18 cellular contexts compared by ENCODE assay signal in the genomic region with DNA sequence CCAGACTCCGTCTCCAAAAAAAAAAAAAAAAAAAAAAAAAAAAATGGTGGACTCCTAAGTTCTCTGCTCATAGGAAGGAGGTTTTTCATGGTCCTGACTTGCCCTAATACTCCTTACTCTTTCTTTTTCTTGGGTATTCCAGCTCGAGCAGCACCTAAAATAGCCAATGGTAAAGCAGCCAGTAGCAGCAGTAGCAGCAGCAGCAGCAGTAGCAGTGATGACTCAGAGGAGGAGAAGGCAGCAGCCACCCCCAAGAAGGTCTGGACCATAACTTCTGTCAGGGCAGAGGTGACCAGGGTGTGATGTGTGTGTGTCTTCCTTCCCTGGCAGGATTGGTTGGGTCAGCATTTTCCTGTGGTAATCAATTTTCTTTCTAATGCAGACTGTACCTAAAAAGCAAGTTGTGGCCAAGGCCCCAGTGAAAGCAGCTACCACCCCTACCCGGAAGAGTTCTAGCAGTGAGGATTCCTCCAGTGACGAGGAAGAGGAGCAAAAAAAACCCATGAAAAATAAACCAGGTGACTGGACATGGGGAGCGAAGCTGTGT. TPM values are rescaled to one million over a fixed set of nuclear protein-coding genes. Genes with fewer than 3 reads are reported as not detected.
DNase-seq lines count a peak whose midpoint lies in the region; ATAC-seq and TF ChIP-seq lines count a peak whose summit lies in the region.
"Had no signal": no experiment of that assay in that cellular context is flagged by ENCODE, and none has a peak within 500 bp of the region (broad histone marks: within the 10 kb centered on the region; RNA-seq: fewer than 3 reads in every experiment).

No MANE protein-coding gene starts in this region.

- TF ChIP-seq CTCF in HEK293 (tag by site-specific recombination; IDR thresholded peaks at IDR 0.05), result no peak

- peaks cover 84% of the 10 kb centered on the region for H3K36me3 Mint-ChIP-seq in activated CD4-positive, alpha-beta memory T cell treated with anti-CD3 and anti-CD28 coated beads for 36 hours
- H3K36me3 Mint-ChIP-seq in activated CD4-positive, alpha-beta memory T cell treated with anti-CD3 and anti-CD28 coated beads, Interleukin-2, amount 10 ng/mL, durations not matched to agents 7 days and 5 days (ENCODE audit: low read depth), result peaks cover 84% of the 10 kb centered on the region

- POLR2A ChIA-PET in activated CD4-positive, alpha-beta memory T cell treated with anti-CD3 and anti-CD28 coated beads for 36 hours (lab: Charles Lee), result interaction anchor here (1.3 kb wide), 1 partner anchor 150 kb away, joined by 4 read pairs; no protein-coding TSS in a partner anchor
- POLR2A ChIA-PET in activated CD4-positive, alpha-beta memory T cell treated with anti-CD3 and anti-CD28 coated beads, Interleukin-2, amount 10 ng/mL, durations not matched to agents 7 days and 5 days (lab: Charles Lee), result no interaction called here
- POLR2A ChIA-PET in HEK293 (lab: Yijun Ruan, JAX), result no interaction called here

- CTCF ChIA-PET in activated CD4-positive, alpha-beta memory T cell treated with anti-CD3 and anti-CD28 coated beads for 36 hours (lab: Charles Lee), result interaction anchor here (1.8 to 2.3 kb wide), 3 partner anchors 9 to 72 kb away, joined by 6 to 21 read pairs (median 7); no protein-coding TSS in a partner anchor
- CTCF ChIA-PET in activated CD4-positive, alpha-beta memory T cell treated with anti-CD3 and anti-CD28 coated beads, Interleukin-2, amount 10 ng/mL, durations not matched to agents 7 days and 5 days (lab: Charles Lee), result interaction anchor here (1.4 to 2.1 kb wide), 3 partner anchors 10 to 72 kb away, joined by 5 to 16 read pairs (median 12); no protein-coding TSS in a partner anchor
- CTCF ChIA-PET in HEK293 (lab: Yijun Ruan, JAX), result interaction anchor here (1.1 to 1.7 kb wide), 3 partner anchors 11 to 193 kb away, joined by 3 to 5 read pairs (median 4); no protein-coding TSS in a partner anchor

- H3K27ac Mint-ChIP-seq in activated CD4-positive, alpha-beta memory T cell treated with anti-CD3 and anti-CD28 coated beads for 36 hours, result peak overlapping the region; percentile 23
- no peak overlapping the region for H3K27ac Mint-ChIP-seq in activated CD4-positive, alpha-beta memory T cell treated with anti-CD3 and anti-CD28 coated beads, Interleukin-2, amount 10 ng/mL, durations not matched to agents 7 days and 5 days
- H3K27ac Mint-ChIP-seq: T-helper 17 cell had no signal

- H3K9ac ChIP-seq in adipocyte (ENCODE audit: low read length), result peak overlapping the region; percentile 7

- no peaks in the 10 kb centered on the region for H3K27me3 ChIP-seq in adipocyte (replicated peaks; ENCODE audit: control insufficient read depth, insufficient read depth, low read length)
- H3K27me3 ChIP-seq: suprapubic skin had no signal

- intact Hi-C loops in activated CD4-positive, alpha-beta memory T cell treated with anti-CD3 and anti-CD28 coated beads for 36 hours (cut with micrococcal nuclease), result no loop called here

- H3K27ac ChIP-seq in HEK293 (ENCODE audit: extremely low read depth, low read depth, low read length), result no peak overlapping the region
- H3K27ac ChIP-seq: C4-2B, suprapubic skin had no signal

- no peak overlapping the region for H3K4me3 ChIP-seq in HEK293 (ENCODE audit: low read depth, low read length)
- H3K4me3 ChIP-seq in adipocyte (ENCODE audit: low read length), result no peak overlapping the region
- H3K4me3 ChIP-seq: suprapubic skin had no signal

- ATAC-seq in GM21360 (IDR thresholded peaks at IDR 0.05; ENCODE audit: unreplicated experiment), result no peak
- ATAC-seq: T-helper 17 cell had no signal

- H3K4me1 ChIP-seq in HEK293 (ENCODE audit: control insufficient read depth, insufficient read depth, low read length) (no peaks in the 10 kb centered on the region; the same call in 1 of the 2 replicates), adipocyte (ENCODE audit: control insufficient read depth, insufficient read depth, low read length) (peaks cover 14% of the 10 kb centered on the region)
- H3K4me1 ChIP-seq: suprapubic skin had no signal

- no peaks in the 10 kb centered on the region for H3K27me3 Mint-ChIP-seq in activated CD4-positive, alpha-beta memory T cell treated with anti-CD3 and anti-CD28 coated beads for 36 hours
- H3K27me3 Mint-ChIP-seq in activated CD4-positive, alpha-beta memory T cell treated with anti-CD3 and anti-CD28 coated beads, Interleukin-2, amount 10 ng/mL, durations not matched to agents 7 days and 5 days, result no peaks in the 10 kb centered on the region
- H3K27me3 Mint-ChIP-seq: central memory CD8-positive, alpha-beta T cell; T-helper 17 cell had no signal

- H3K4me1 Mint-ChIP-seq in activated CD4-positive, alpha-beta memory T cell treated with anti-CD3 and anti-CD28 coated beads for 36 hours (ENCODE audit: low read depth), result peaks cover 35% of the 10 kb centered on the region
- H3K4me1 Mint-ChIP-seq in activated CD4-positive, alpha-beta memory T cell treated with anti-CD3 and anti-CD28 coated beads, Interleukin-2, amount 10 ng/mL, durations not matched to agents 7 days and 5 days, result peaks cover 34% of the 10 kb centered on the region

- H3K9me3 Mint-ChIP-seq in activated CD4-positive, alpha-beta memory T cell treated with anti-CD3 and anti-CD28 coated beads for 36 hours, result no peaks in the 10 kb centered on the region
- no peaks in the 10 kb centered on the region for H3K9me3 Mint-ChIP-seq in activated CD4-positive, alpha-beta memory T cell treated with anti-CD3 and anti-CD28 coated beads, Interleukin-2, amount 10 ng/mL, durations not matched to agents 7 days and 5 days
- H3K9me3 Mint-ChIP-seq: central memory CD8-positive, alpha-beta T cell had no signal

- peaks cover 83 to 99% of the 10 kb centered on the region in 2 experiments for H3K36me3 ChIP-seq in HEK293 (ENCODE audit: control insufficient read depth in 2 of 2, insufficient read depth in 1 of 2, low read length in 2 of 2)
- H3K36me3 ChIP-seq in adipocyte (ENCODE audit: control insufficient read depth, insufficient read depth, low read length, severe bottlenecking), result peaks cover 94% of the 10 kb centered on the region

- no peak overlapping the region for H3K4me3 Mint-ChIP-seq in activated CD4-positive, alpha-beta memory T cell treated with anti-CD3 and anti-CD28 coated beads for 36 hours
- no peak overlapping the region for H3K4me3 Mint-ChIP-seq in activated CD4-positive, alpha-beta memory T cell treated with anti-CD3 and anti-CD28 coated beads, Interleukin-2, amount 10 ng/mL, durations not matched to agents 7 days and 5 days
- H3K4me3 Mint-ChIP-seq: central memory CD8-positive, alpha-beta T cell; T-helper 17 cell had no signal

- H3K9me3 ChIP-seq in HEK293 (ENCODE audit: control insufficient read depth, insufficient read depth, low read depth, low read length) (no peaks in the 10 kb centered on the region), adipocyte (ENCODE audit: control insufficient read depth, low read length) (no peaks in the 10 kb centered on the region)
- H3K9me3 ChIP-seq: suprapubic skin had no signal

- no peak for DNase-seq in activated CD4-positive, alpha-beta memory T cell treated with anti-CD3 and anti-CD28 coated beads for 36 hours
- no peak for DNase-seq in activated CD4-positive, alpha-beta memory T cell treated with anti-CD3 and anti-CD28 coated beads, Interleukin-2, amount 10 ng/mL, durations not matched to agents 7 days and 5 days
- no peak for DNase-seq in adipocyte (ENCODE audit: low read depth)
- DNase-seq in myocyte (ENCODE audit: low read depth), result peak; percentile 9
- no peak for DNase-seq in DMS79 (lab: John Stamatoyannopoulos, UW)
- DNase-seq in HuH-7 (ENCODE audit: low spot score), result no peak
- DNase-seq: activated CD4-positive, CD25-positive, alpha-beta regulatory T cell; KG1; NCI-H187; occipital lobe; OCI-M1; SHP77 treated with DMSO at 0.1 percent for 48 hours; T-helper 17 cell had no signal

TF ChIP-seq in HEK293, 187 proteins besides CTCF, POLR2A, EP300 and RAD21:
- TF ChIP-seq OSR2 (tag by site-specific recombination; IDR thresholded peaks at IDR 0.05), result peak; percentile 87
- TF ChIP-seq, protein P1, sequence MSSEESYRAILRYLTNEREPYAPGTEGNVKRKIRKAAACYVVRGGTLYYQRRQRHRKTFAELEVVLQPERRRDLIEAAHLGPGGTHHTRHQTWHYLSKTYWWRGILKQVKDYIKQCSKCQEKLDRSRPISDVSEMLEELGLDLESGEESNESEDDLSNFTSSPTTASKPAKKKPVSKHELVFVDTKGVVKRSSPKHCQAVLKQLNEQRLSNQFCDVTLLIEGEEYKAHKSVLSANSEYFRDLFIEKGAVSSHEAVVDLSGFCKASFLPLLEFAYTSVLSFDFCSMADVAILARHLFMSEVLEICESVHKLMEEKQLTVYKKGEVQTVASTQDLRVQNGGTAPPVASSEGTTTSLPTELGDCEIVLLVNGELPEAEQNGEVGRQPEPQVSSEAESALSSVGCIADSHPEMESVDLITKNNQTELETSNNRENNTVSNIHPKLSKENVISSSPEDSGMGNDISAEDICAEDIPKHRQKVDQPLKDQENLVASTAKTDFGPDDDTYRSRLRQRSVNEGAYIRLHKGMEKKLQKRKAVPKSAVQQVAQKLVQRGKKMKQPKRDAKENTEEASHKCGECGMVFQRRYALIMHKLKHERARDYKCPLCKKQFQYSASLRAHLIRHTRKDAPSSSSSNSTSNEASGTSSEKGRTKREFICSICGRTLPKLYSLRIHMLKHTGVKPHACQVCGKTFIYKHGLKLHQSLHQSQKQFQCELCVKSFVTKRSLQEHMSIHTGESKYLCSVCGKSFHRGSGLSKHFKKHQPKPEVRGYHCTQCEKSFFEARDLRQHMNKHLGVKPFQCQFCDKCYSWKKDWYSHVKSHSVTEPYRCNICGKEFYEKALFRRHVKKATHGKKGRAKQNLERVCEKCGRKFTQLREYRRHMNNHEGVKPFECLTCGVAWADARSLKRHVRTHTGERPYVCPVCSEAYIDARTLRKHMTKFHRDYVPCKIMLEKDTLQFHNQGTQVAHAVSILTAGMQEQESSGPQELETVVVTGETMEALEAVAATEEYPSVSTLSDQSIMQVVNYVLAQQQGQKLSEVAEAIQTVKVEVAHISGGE (tag by site-specific recombination; conservative IDR thresholded peaks at IDR 0.05; ENCODE audit: low read depth), result no peak
TF ChIP-seq in HEK293: peak in this region for 1.

RNA-seq across cellular contexts. Expression of a gene that starts 6.9 kb away (rescaled TPM):
- total RNA-seq in activated CD4-positive, alpha-beta memory T cell treated with anti-CD3 and anti-CD28 coated beads for 36 hours, result 100 to 1,000 TPM; 165 to 168 TPM
- total RNA-seq in activated CD4-positive, alpha-beta memory T cell treated with anti-CD3 and anti-CD28 coated beads, Interleukin-2, amount 10 ng/mL, durations not matched to agents 7 days and 5 days, result 10 to 100 TPM; 57.0 to 64.3 TPM
- 53.4 and 75.6 TPM in 2 replicates for total RNA-seq in myocyte
- polyA plus RNA-seq in myocyte (2012), result 31.2 TPM

RNA-seq across cellular contexts. Expression of a gene that starts 26.3 kb away (rescaled TPM):
- 10 to 100 TPM; 59.1 to 65.9 TPM for total RNA-seq in activated CD4-positive, alpha-beta memory T cell treated with anti-CD3 and anti-CD28 coated beads for 36 hours
- total RNA-seq in activated CD4-positive, alpha-beta memory T cell treated with anti-CD3 and anti-CD28 coated beads, Interleukin-2, amount 10 ng/mL, durations not matched to agents 7 days and 5 days, result 10 to 100 TPM; 32.5 to 35.8 TPM
- total RNA-seq in myocyte, result 18.4 and 18.8 TPM in 2 replicates
- polyA plus RNA-seq in myocyte (2012), result 27.0 TPM

RNA-seq across cellular contexts. Expression of a gene that starts 39.0 kb away (rescaled TPM):
- 10 to 100 TPM; 48.1 to 48.8 TPM for total RNA-seq in activated CD4-positive, alpha-beta memory T cell treated with anti-CD3 and anti-CD28 coated beads for 36 hours
- 10 to 100 TPM; 81.3 to 83.1 TPM for total RNA-seq in activated CD4-positive, alpha-beta memory T cell treated with anti-CD3 and anti-CD28 coated beads, Interleukin-2, amount 10 ng/mL, durations not matched to agents 7 days and 5 days
- 39.1 and 42.2 TPM in 2 replicates for total RNA-seq in myocyte
- 56.2 TPM for polyA plus RNA-seq in myocyte (2012)
